17 cellular contexts compared by ENCODE assay signal in genomic region chr10:52940921-52941320, GRCh38.
"Had no signal": no experiment of that assay in that cellular context is flagged by ENCODE, and none has a peak within 500 bp of the region (broad histone marks: within the 10 kb centered on the region; RNA-seq: fewer than 3 reads in every experiment).

No MANE protein-coding gene starts in this region.

- H3K4me2 ChIP-seq: neural progenitor cell had no signal

- H3K9ac ChIP-seq: neural progenitor cell had no signal

- H3K36me3 Mint-ChIP-seq: activated naive CD4-positive, alpha-beta T cell treated with anti-CD3 and anti-CD28 coated beads, Interleukin-2, amount 50 U/mL, for 72 hours; naive B cell; neural progenitor cell; stimulated activated memory B cell treated with anti-CD40 and anti-IgM and Interleukin-4, amounts not matched to agents 10 μg/mL and 1 μg/mL and 100 μg/mL, for 72 hours had no signal

- H3K27me3 ChIP-seq: adrenal gland, neural progenitor cell, sigmoid colon, spleen, testis had no signal

- H3K36me3 ChIP-seq: adrenal gland, neural progenitor cell, sigmoid colon, spleen, WERI-Rb-1 had no signal

- H3K9me3 Mint-ChIP-seq: neural progenitor cell; stimulated activated memory B cell treated with anti-CD40 and anti-IgM and Interleukin-4, amounts not matched to agents 10 μg/mL and 1 μg/mL and 100 μg/mL, for 72 hours had no signal

- H3K4me1 Mint-ChIP-seq: naive B cell; neural progenitor cell; stimulated activated memory B cell treated with anti-CD40 and anti-IgM and Interleukin-4, amounts not matched to agents 10 μg/mL and 1 μg/mL and 100 μg/mL, for 72 hours had no signal

- H3K4me1 ChIP-seq: adrenal gland, neural progenitor cell, sigmoid colon, spleen, testis had no signal

- H3K27me3 Mint-ChIP-seq: naive B cell; stimulated activated memory B cell treated with anti-CD40 and anti-IgM and Interleukin-4, amounts not matched to agents 10 μg/mL and 1 μg/mL and 100 μg/mL, for 72 hours had no signal

- H2AFZ ChIP-seq: neural progenitor cell had no signal

- H3K27ac ChIP-seq: adrenal gland, neural progenitor cell, sigmoid colon, spleen, testis, WERI-Rb-1 had no signal

- H3K4me3 Mint-ChIP-seq: naive B cell; neural progenitor cell; stimulated activated memory B cell treated with anti-CD40 and anti-IgM and Interleukin-4, amounts not matched to agents 10 μg/mL and 1 μg/mL and 100 μg/mL, for 72 hours had no signal

- H3K4me3 ChIP-seq: adrenal gland, neural progenitor cell, sigmoid colon, spleen had no signal

- H3K9me3 ChIP-seq: adrenal gland, sigmoid colon, testis had no signal

- H3K27ac Mint-ChIP-seq: activated naive CD4-positive, alpha-beta T cell treated with anti-CD3 and anti-CD28 coated beads, Interleukin-2, amount 50 U/mL, for 72 hours; naive B cell; neural progenitor cell; stimulated activated memory B cell treated with anti-CD40 and anti-IgM and Interleukin-4, amounts not matched to agents 10 μg/mL and 1 μg/mL and 100 μg/mL, for 72 hours had no signal

- DNase-seq: activated CD4-positive, alpha-beta T cell treated with anti-CD3 and anti-CD28 coated beads for 1 hour; activated gamma-delta T cell; adrenal gland; cerebellar nuclear complex; cortex of kidney; hippocampal formation; islet precursor cell; naive B cell; sigmoid colon; spleen; stimulated activated CD4-positive, alpha-beta T cell treated with anti-CD3 and anti-CD28 coated beads, Interleukin-4, amount 100 ng/mL, for 4 hours; testis; WERI-Rb-1 had no signal

- ATAC-seq: activated naive CD4-positive, alpha-beta T cell treated with anti-CD3 and anti-CD28 coated beads, Interleukin-2, amount 50 U/mL, for 72 hours; left lobe of liver; stimulated activated memory B cell treated with anti-CD40 and anti-IgM and Interleukin-4, amounts not matched to agents 10 μg/mL and 1 μg/mL and 100 μg/mL, for 72 hours had no signal
